14 cellular contexts compared by ENCODE assay signal in the genomic region with DNA sequence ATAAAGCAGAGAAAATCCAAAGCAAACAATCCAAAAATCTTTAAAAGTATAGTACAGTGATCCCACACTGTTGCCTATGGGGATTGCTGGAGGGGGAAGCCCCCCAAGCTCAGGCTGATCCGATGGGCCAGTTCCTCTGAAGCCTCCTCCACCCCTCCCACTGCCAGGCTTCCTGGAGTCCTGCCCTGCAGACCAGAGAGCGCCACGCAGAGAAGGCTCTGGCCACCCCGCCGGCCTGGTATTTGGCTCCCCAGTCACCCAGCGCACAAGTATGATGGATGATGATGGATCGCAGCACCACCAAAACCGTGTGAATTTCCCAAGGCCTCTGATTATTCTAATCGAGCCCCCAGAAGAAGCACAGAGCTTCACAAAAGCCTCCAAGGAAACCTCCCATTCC.
"Had no signal": no experiment of that assay in that cellular context is flagged by ENCODE, and none has a peak within 500 bp of the region (broad histone marks: within the 10 kb centered on the region; RNA-seq: fewer than 3 reads in every experiment).

No MANE protein-coding gene starts in this region.

- H3K4me3 ChIP-seq: coronary artery, hepatocyte, lower lobe of right lung, testis had no signal

- H2AFZ ChIP-seq: hepatocyte had no signal

- ATAC-seq: activated CD4-positive, CD25-positive, alpha-beta regulatory T cell treated with anti-CD3 and anti-CD28 coated beads, Interleukin-2, amount 50 U/mL, for 24 hours; effector memory CD8-positive, alpha-beta T cell; stimulated activated naive CD8-positive, alpha-beta T cell treated with anti-CD3 and anti-CD28 coated beads, Interleukin-15, amount 100 ng/mL, for 72 hours; T-helper 17 cell had no signal

- H3K9me3 Mint-ChIP-seq: activated CD4-positive, alpha-beta memory T cell treated with anti-CD3 and anti-CD28 coated beads, Interleukin-2, amount 10 ng/mL, durations not matched to agents 7 days and 5 days; naive B cell; stimulated activated naive CD8-positive, alpha-beta T cell treated with anti-CD3 and anti-CD28 coated beads, Interleukin-15, amount 100 ng/mL, for 72 hours had no signal

- H3K27ac Mint-ChIP-seq: activated CD4-positive, alpha-beta memory T cell treated with anti-CD3 and anti-CD28 coated beads, Interleukin-2, amount 10 ng/mL, durations not matched to agents 7 days and 5 days; activated naive CD8-positive, alpha-beta T cell; effector memory CD8-positive, alpha-beta T cell; naive B cell; stimulated activated naive CD8-positive, alpha-beta T cell treated with anti-CD3 and anti-CD28 coated beads, Interleukin-15, amount 100 ng/mL, for 72 hours; T-helper 17 cell had no signal

- H3K4me1 ChIP-seq: testis had no signal

- H3K4me3 Mint-ChIP-seq: activated CD4-positive, alpha-beta memory T cell treated with anti-CD3 and anti-CD28 coated beads, Interleukin-2, amount 10 ng/mL, durations not matched to agents 7 days and 5 days; activated naive CD8-positive, alpha-beta T cell; effector memory CD8-positive, alpha-beta T cell; stimulated activated naive CD8-positive, alpha-beta T cell treated with anti-CD3 and anti-CD28 coated beads, Interleukin-15, amount 100 ng/mL, for 72 hours; T-helper 17 cell had no signal

- H3K9me3 ChIP-seq: lower lobe of right lung, testis had no signal

- H3K27me3 Mint-ChIP-seq: activated naive CD8-positive, alpha-beta T cell; effector memory CD8-positive, alpha-beta T cell had no signal

- H3K36me3 ChIP-seq: lower lobe of right lung had no signal

- H3K36me3 Mint-ChIP-seq: activated naive CD8-positive, alpha-beta T cell; naive B cell had no signal

- DNase-seq: activated CD4-positive, alpha-beta memory T cell treated with anti-CD3 and anti-CD28 coated beads, Interleukin-2, amount 10 ng/mL, durations not matched to agents 7 days and 5 days; activated gamma-delta T cell; activated T-cell treated with anti-CD3 and anti-CD28 coated beads, Interleukin-2, amount 50 U/mL, for 48 hours; effector memory CD8-positive, alpha-beta T cell; lower lobe of right lung; naive B cell; stimulated activated CD4-positive, alpha-beta T cell treated with anti-CD3 and anti-CD28 coated beads, Interleukin-4, amount 100 ng/mL, for 1 hour; stimulated activated naive CD8-positive, alpha-beta T cell treated with anti-CD3 and anti-CD28 coated beads, Interleukin-15, amount 100 ng/mL, for 72 hours; T-helper 17 cell; testis had no signal

- H3K27ac ChIP-seq: coronary artery, hepatocyte, lower lobe of right lung, testis had no signal

- H3K4me1 Mint-ChIP-seq: activated CD4-positive, alpha-beta memory T cell treated with anti-CD3 and anti-CD28 coated beads, Interleukin-2, amount 10 ng/mL, durations not matched to agents 7 days and 5 days; naive B cell; stimulated activated naive CD8-positive, alpha-beta T cell treated with anti-CD3 and anti-CD28 coated beads, Interleukin-15, amount 100 ng/mL, for 72 hours; T-helper 17 cell had no signal

- H3K79me2 ChIP-seq: hepatocyte had no signal

- H3K27me3 ChIP-seq: hepatocyte, testis had no signal

- H3K4me2 ChIP-seq: hepatocyte had no signal
